17 cellular contexts compared by ENCODE assay signal in the genomic region with DNA sequence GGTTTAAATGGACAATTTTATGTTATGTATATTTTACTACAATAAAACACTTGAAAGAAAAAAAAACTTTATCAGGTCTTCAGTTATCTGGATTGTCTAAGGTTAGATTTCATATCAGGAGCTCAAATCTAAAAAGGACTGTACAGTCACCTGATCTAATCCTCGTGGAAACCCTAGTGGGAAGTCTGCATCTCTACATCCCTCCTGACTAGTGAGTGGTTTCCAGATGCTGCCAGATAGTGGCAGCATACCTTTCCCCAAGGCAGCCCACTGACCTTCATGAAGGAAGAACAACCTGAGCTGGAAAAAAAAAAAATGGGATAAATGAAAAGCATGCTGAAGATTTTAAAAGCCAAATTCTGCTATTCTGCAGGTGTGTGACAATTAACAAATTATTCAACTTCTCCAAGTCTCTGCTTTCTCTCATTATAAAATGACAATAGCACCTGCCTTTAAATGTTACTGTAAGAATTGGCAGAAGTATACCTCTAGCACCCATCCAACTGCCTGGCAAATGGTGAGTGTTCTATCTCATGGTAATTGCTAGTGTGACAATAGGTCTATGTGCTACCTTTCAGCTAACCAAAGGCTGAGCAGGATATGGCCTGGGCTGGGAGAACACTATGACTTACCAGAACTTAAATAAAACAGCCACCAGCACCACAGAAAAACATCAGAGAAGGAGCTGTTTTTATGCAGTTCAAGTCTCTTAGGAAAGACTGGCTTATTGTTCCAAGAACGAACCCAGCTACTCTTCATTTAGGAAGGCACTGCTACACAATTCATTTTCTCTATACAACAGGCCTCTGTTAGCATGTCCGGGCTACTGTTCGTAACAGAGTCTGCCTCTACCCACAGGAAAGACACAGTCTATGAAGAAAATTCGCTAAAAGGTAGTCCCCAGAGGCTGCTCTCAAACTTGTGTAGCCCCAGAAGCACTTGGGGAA. TPM values are rescaled to one million over a fixed set of nuclear protein-coding genes. Genes with fewer than 3 reads are reported as not detected.
DNase-seq lines count a peak whose midpoint lies in the region; ATAC-seq, FAIRE-seq and TF ChIP-seq lines count a peak whose summit lies in the region.
"Had no signal": no experiment of that assay in that cellular context is flagged by ENCODE, and none has a peak within 500 bp of the region (broad histone marks: within the 10 kb centered on the region; RNA-seq: fewer than 3 reads in every experiment).

No MANE protein-coding gene starts in this region.

- H3K4me1 ChIP-seq in HepG2 (ENCODE audit: insufficient read depth, low read length) (peaks cover 20% of the 10 kb centered on the region), right lobe of liver (peaks cover 0 to 21% (median under 1%) of the 10 kb centered on the region in 4 donors), SK-N-SH (ENCODE audit: control insufficient read depth in 1 of 2, insufficient read depth in 2 of 2, low read depth in 1 of 2, low read length in 1 of 2) (peaks cover 0 to 3% of the 10 kb centered on the region in 2 experiments; a peak in 1 of 4 replicates), vagina (peaks cover 12% of the 10 kb centered on the region)

- CTCF ChIA-PET in HepG2 (lab: Yijun Ruan, JAX; ENCODE audit: low intra/inter-chr PET ratio, low total read pairs) (interaction anchor here (1.3 kb wide), 1 partner anchor 78 kb away, joined by 3 read pairs; no protein-coding TSS in a partner anchor), SK-N-SH (lab: Yijun Ruan, JAX) (interaction anchor here (0.6 to 2.2 kb wide), 6 partner anchors 9 to 238 kb away, joined by 3 to 7 read pairs (median 3); no protein-coding TSS in a partner anchor)

- WGBS in HepG2 (ENCODE audit: low lambda C conversion rate): 80% methylated on average over 5 of the region's 5 CpGs
- 52% methylated on average over 3 of the region's 5 CpGs for WGBS in right lobe of liver (ENCODE audit: insufficient coverage, low coverage, low lambda C conversion rate, missing lambda C conversion rate)
- 84% methylated on average over 5 of the region's 5 CpGs for WGBS in SK-N-SH (ENCODE audit: low lambda C conversion rate)

- peaks cover 95% of the 10 kb centered on the region for H3K79me2 ChIP-seq in HepG2 (ENCODE audit: insufficient read depth, low read length)
- H3K79me2 ChIP-seq in SK-N-SH (ENCODE audit: insufficient read depth): peaks cover 100% of the 10 kb centered on the region

- H3K4me2 ChIP-seq in HepG2 (ENCODE audit: low read depth, low read length) (no peak overlapping the region), SK-N-SH (no peak overlapping the region)

- TF ChIP-seq CTCF in HepG2 (CRISPR knock-in tag; IDR thresholded peaks at IDR 0.05) (peak; percentile 48), right lobe of liver (IDR thresholded peaks at IDR 0.05) (no peak), SK-N-SH (IDR thresholded peaks at IDR 0.05) (no peak), vagina (IDR thresholded peaks at IDR 0.05) (no peak)

- in situ Hi-C loops in HepG2 (cut with HindIII; ENCODE audit: extremely low pct_ligation_motif_present, low pct_unique_long_range_greater_than_20kb): no loop called here

- no peak overlapping the region for H2AFZ ChIP-seq in HepG2 (ENCODE audit: low read length)
- no peak overlapping the region for H2AFZ ChIP-seq in SK-N-SH (ENCODE audit: low read depth)

- H3K36me3 ChIP-seq in HepG2 (replicated peaks in 1 of 2; ENCODE audit: control insufficient read depth in 1 of 2, insufficient read depth in 2 of 2, low read length in 2 of 2) (peaks cover 1 to 4% of the 10 kb centered on the region in 2 experiments; a peak in 1 of 5 replicates), right lobe of liver (no peaks in the 10 kb centered on the region), SK-N-SH (replicated peaks in 1 of 2; ENCODE audit: control insufficient read depth in 1 of 2, insufficient read depth in 2 of 2, low read length in 1 of 2) (peaks cover 0 to 12% of the 10 kb centered on the region in 2 experiments), vagina (no peaks in the 10 kb centered on the region)

- POLR2A ChIA-PET in HepG2 (lab: Yijun Ruan, JAX): interaction anchor here (0.9 to 1.4 kb wide), 2 partner anchors 9 to 110 kb away, joined by 4 to 11 read pairs; a partner anchor contains a TSS
- POLR2A ChIA-PET in SK-N-SH (lab: Yijun Ruan, JAX): interaction anchor here (0.7 kb wide), 2 partner anchors 9 to 10 kb away, joined by 3 to 4 read pairs; no protein-coding TSS in a partner anchor

- ATAC-seq in HepG2: peak; percentile 86
- ATAC-seq in right lobe of liver: no peak
- ATAC-seq in GM18505 (IDR thresholded peaks at IDR 0.05; ENCODE audit: unreplicated experiment): no peak
- ATAC-seq in GM21737 (IDR thresholded peaks at IDR 0.05; ENCODE audit: unreplicated experiment): no peak
- ATAC-seq: effector memory CD8-positive, alpha-beta T cell had no signal

- TF ChIP-seq POLR2A in HepG2 (IDR thresholded peaks at IDR 0.05; ENCODE audit: insufficient read depth in 1 of 2, low read depth in 2 of 2, low read length in 2 of 2) (no peak), right lobe of liver (IDR thresholded peaks at IDR 0.05) (no peak), GM18505 (IDR thresholded peaks at IDR 0.05; ENCODE audit: borderline replicate concordance, extremely low read depth, insufficient read depth, insufficient read length) (no peak), vagina (IDR thresholded peaks at IDR 0.05) (no peak)

- H3K27ac ChIP-seq in HepG2 (ENCODE audit: extremely low read length, insufficient read depth, low read length): peak overlapping the region; percentile 0
- no peak overlapping the region for H3K27ac ChIP-seq in right lobe of liver
- no peak overlapping the region for H3K27ac ChIP-seq in SK-N-SH (ENCODE audit: low read depth in 2 of 2, low read length in 1 of 2)
- H3K27ac ChIP-seq in vagina: no peak overlapping the region

- BruUV-seq in HepG2 (replicated peaks; lab: Mats Ljungman, UMichigan): no TSS peak

- TF ChIP-seq RAD21 in HepG2 (CRISPR knock-in tag; IDR thresholded peaks at IDR 0.05) (no peak), SK-N-SH (IDR thresholded peaks at IDR 0.05; ENCODE audit: low read length) (0 out of 2 replicates have a peak, but pooled peaks have one; percentile 6)

- H3K9ac ChIP-seq in HepG2 (ENCODE audit: insufficient read depth, low read depth, low read length) (no peak overlapping the region), SK-N-SH (no peak overlapping the region)

- peak; percentile 66 for FAIRE-seq in HepG2 (lab: Jason Lieb, UNC)
- FAIRE-seq: G401.6 had no signal

- DNase-seq in HepG2 (ENCODE audit: low spot score) (peak; percentile 50), right lobe of liver (no peak), SK-N-SH (no peak), globus pallidus (ENCODE audit: low spot score) (peak; percentile 16), mesenteric fat pad (ENCODE audit: low spot score) (no peak), vagina (ENCODE audit: extremely low spot score in 2 of 2) (no peak)
- DNase-seq: activated CD8-positive, alpha-beta memory T cell treated with anti-CD3 and anti-CD28 coated beads, Interleukin-2, amount 50 U/mL, for 48 hours; C1 segment of cervical spinal cord; effector memory CD8-positive, alpha-beta T cell; heart right ventricle; MG63; NCI-H2171; stimulated activated CD4-positive, alpha-beta T cell treated with anti-CD3 and anti-CD28 coated beads, Interleukin-1b, Interleukin-23, amount 100 ng/mL, for 48 hours; stimulated activated naive CD4-positive, alpha-beta T cell had no signal

- intact Hi-C loops in HepG2 (cut with micrococcal nuclease; ENCODE audit: unreplicated experiment) (no loop called here), right lobe of liver (cut with DNase I) (no loop called here), vagina (cut with DNase I) (no loop called here)

- H3F3A ChIP-seq in SK-N-SH (replicated peaks; ENCODE audit: insufficient read depth): peaks cover 8% of the 10 kb centered on the region

- no peak overlapping the region for H3K4me3 ChIP-seq in HepG2 (replicated peaks in 1 of 3; ENCODE audit: insufficient read depth in 1 of 3, low read depth in 2 of 3, low read length in 3 of 3)
- no peak overlapping the region for H3K4me3 ChIP-seq in right lobe of liver
- no peak overlapping the region for H3K4me3 ChIP-seq in SK-N-SH (ENCODE audit: low read depth in 2 of 2, low read length in 1 of 2)
- no peak overlapping the region for H3K4me3 ChIP-seq in vagina
- H3K4me3 ChIP-seq: heart right ventricle, MG63 had no signal

- H4K20me1 ChIP-seq in HepG2 (ENCODE audit: insufficient read depth, low read length) (peaks cover 11% of the 10 kb centered on the region; the same call in 1 of the 2 replicates), SK-N-SH (ENCODE audit: insufficient read depth) (peaks cover 21% of the 10 kb centered on the region)

- H3K9me3 ChIP-seq in HepG2 (ENCODE audit: low read length) (peaks cover 5% of the 10 kb centered on the region; the same call in 1 of the 2 replicates), right lobe of liver (no peaks in the 10 kb centered on the region), SK-N-SH (peaks cover 6% of the 10 kb centered on the region; the same call in 1 of the 2 replicates), vagina (no peaks in the 10 kb centered on the region)
- H3K9me3 ChIP-seq: MG63 had no signal

- H3K27me3 ChIP-seq in HepG2 (ENCODE audit: control insufficient read depth in 1 of 2, insufficient read depth in 2 of 2, low read length in 2 of 2) (no peaks in the 10 kb centered on the region), right lobe of liver (no peaks in the 10 kb centered on the region), SK-N-SH (ENCODE audit: insufficient read depth) (no peaks in the 10 kb centered on the region), vagina (no peaks in the 10 kb centered on the region)
- H3K27me3 ChIP-seq: heart right ventricle, MG63 had no signal

- no peak for TF ChIP-seq EP300 in HepG2 (IDR thresholded peaks at IDR 0.05; ENCODE audit: low read depth in 2 of 2, low read length in 2 of 2)
- TF ChIP-seq EP300 in HepG2 (CRISPR knock-in tag; IDR thresholded peaks at IDR 0.05; ENCODE audit: borderline replicate concordance): no peak
- no peak for TF ChIP-seq EP300 in SK-N-SH (IDR thresholded peaks at IDR 0.05; ENCODE audit: borderline replicate concordance in 1 of 2, low read depth in 1 of 2, low read length in 1 of 2)

- H3K9me2 ChIP-seq in SK-N-SH: no peaks in the 10 kb centered on the region

RNA-seq across cellular contexts. Expression of a gene that starts 8.6 kb away (rescaled TPM):
- 47.9 and 63.6 TPM in 2 replicates for total RNA-seq in HepG2 (2016; rRNA removed; fragmentation: Illumina TruSeq; extraction: Trizol)
- 24.7 and 26.3 TPM in 2 replicates for total RNA-seq in HepG2 (2016; cell fraction: cytosol; rRNA removed; fragmentation: Illumina TruSeq; extraction: Trizol; ENCODE audit: low read depth)
- 46.4 and 58.7 TPM in 2 replicates for total RNA-seq in HepG2 (2016; cell fraction: insoluble cytoplasmic fraction; rRNA removed; fragmentation: Illumina TruSeq; extraction: Trizol)
- total RNA-seq in HepG2 (2016; cell fraction: membrane; rRNA removed; fragmentation: Illumina TruSeq; extraction: Trizol): 21.5 and 29.4 TPM in 2 replicates
- total RNA-seq in HepG2 (2016; cell fraction: nucleus; rRNA removed; fragmentation: Illumina TruSeq; extraction: Trizol): 111 and 117 TPM in 2 replicates
- polyA plus RNA-seq in HepG2 (2011; rRNA removed): 9.4 and 11.7 TPM in 2 replicates
- 4.0 and 4.5 TPM in 2 replicates for polyA plus RNA-seq in HepG2 (2011; cell fraction: cytosol; rRNA removed)
- 52.6 and 54.9 TPM in 2 replicates for polyA plus RNA-seq in HepG2 (2011; cell fraction: nucleus; rRNA removed)
- polyA plus RNA-seq in HepG2 (2012): 33.3 and 40.1 TPM in 2 replicates
- polyA plus RNA-seq in HepG2 (2016; cell fraction: cytosol; fragmentation: Illumina TruSeq; extraction: Trizol; ENCODE audit: low read depth): 0.78 and 1.2 TPM in 2 replicates
- polyA plus RNA-seq in HepG2 (2016; cell fraction: insoluble cytoplasmic fraction; fragmentation: Illumina TruSeq; extraction: Trizol; ENCODE audit: low read depth): 21.9 and 26.0 TPM in 2 replicates
- polyA plus RNA-seq in HepG2 (2016; cell fraction: membrane; fragmentation: Illumina TruSeq; extraction: Trizol; ENCODE audit: low read depth): 3.2 and 4.0 TPM in 2 replicates
- polyA plus RNA-seq in HepG2 (2016; cell fraction: nucleus; fragmentation: Illumina TruSeq; extraction: Trizol; ENCODE audit: insufficient read depth, low read depth): 56.7 and 58.9 TPM in 2 replicates
- polyA minus RNA-seq in HepG2 (2011; rRNA and poly(A)+ RNA removed; ENCODE audit: low replicate concordance): 22.8 and 49.1 TPM in 2 replicates
- 20.9 and 21.4 TPM in 2 replicates for polyA minus RNA-seq in HepG2 (2011; cell fraction: cytosol; rRNA and poly(A)+ RNA removed)
- polyA minus RNA-seq in HepG2 (2011; cell fraction: nucleus; rRNA and poly(A)+ RNA removed): 240 and 255 TPM in 2 replicates
- 10 to 100 TPM; 19.7 to 32.4 (median 24.1) TPM for total RNA-seq in right lobe of liver
- polyA plus RNA-seq in SK-N-SH (2012; rRNA removed): 4.9 TPM in 2 replicates
- polyA plus RNA-seq in SK-N-SH (2012; cell fraction: cytosol; rRNA removed): 5.6 and 6.0 TPM in 2 replicates
- polyA plus RNA-seq in SK-N-SH (2012; cell fraction: nucleus; rRNA removed): 17.3 and 19.0 TPM in 2 replicates
- total RNA-seq in mesenteric fat pad: 64.4 TPM
- 90.4 TPM for total RNA-seq in vagina

Comparison
In these comparisons a context has a peak if more than half of its experiments do, and no peak if none do; other contexts are left out.
1. DNase-seq: peak in HepG2 (single experiment) and globus pallidus (single experiment); none in right lobe of liver (0 of 3), SK-N-SH (single experiment), mesenteric fat pad (single experiment) and vagina (0 of 2).